11 cellular contexts compared by ENCODE assay signal in genomic region chr9:96241391-96241809, GRCh38.
DNase-seq lines count a peak whose midpoint lies in the region; ATAC-seq and TF ChIP-seq lines count a peak whose summit lies in the region.
"Had no signal": no experiment of that assay in that cellular context is flagged by ENCODE, and none has a peak within 500 bp of the region (broad histone marks: within the 10 kb centered on the region; RNA-seq: fewer than 3 reads in every experiment).

No MANE protein-coding gene starts in this region.

- TF ChIP-seq POLR2A in upper lobe of left lung (IDR thresholded peaks at IDR 0.05), result no peak

- no peak overlapping the region for H3K27ac ChIP-seq in upper lobe of left lung
- H3K27ac ChIP-seq: 22Rv1 had no signal

- H3K27ac Mint-ChIP-seq in activated naive CD4-positive, alpha-beta T cell treated with anti-CD3 and anti-CD28 coated beads, Interleukin-2, amount 10 ng/mL, durations not matched to agents 7 days and 5 days, result peak overlapping the region; percentile 73

- H3K4me3 ChIP-seq in upper lobe of left lung, result no peak overlapping the region

- H3K27me3 Mint-ChIP-seq in activated naive CD4-positive, alpha-beta T cell treated with anti-CD3 and anti-CD28 coated beads, Interleukin-2, amount 10 ng/mL, durations not matched to agents 7 days and 5 days, result peaks cover 76% of the 10 kb centered on the region

- TF ChIP-seq CTCF in upper lobe of left lung (IDR thresholded peaks at IDR 0.05), result no peak

- DNase-seq in DMS53 (lab: John Stamatoyannopoulos, UW) (peak; percentile 30), DMS53 treated with DMSO at 0.1 percent for 48 hours (lab: John Stamatoyannopoulos, UW; ENCODE audit: unreplicated experiment) (no peak), M059J (ENCODE audit: low read depth) (peak; percentile 95), mucosa of gallbladder (ENCODE audit: low spot score) (no peak), ureter (ENCODE audit: low spot score) (no peak), upper lobe of left lung (no peak)
- peak; percentile 52 for DNase-seq in activated naive CD4-positive, alpha-beta T cell treated with anti-CD3 and anti-CD28 coated beads, Interleukin-2, amount 10 ng/mL, durations not matched to agents 7 days and 5 days
- DNase-seq in stimulated activated CD4-positive, alpha-beta T cell treated with anti-CD3 and anti-CD28 coated beads, TNF-alpha, amount 100 ng/mL, for 24 hours (ENCODE audit: low read depth in 3 of 3), result peak in 2 of 3 experiments; percentile 24 to 64
- DNase-seq: activated effector memory CD4-positive, alpha-beta T cell treated with Interleukin-2 at 50 U/mL for 16 hours; Karpas-422 had no signal

- peaks cover 16% of the 10 kb centered on the region for H3K4me1 Mint-ChIP-seq in activated naive CD4-positive, alpha-beta T cell treated with anti-CD3 and anti-CD28 coated beads, Interleukin-2, amount 10 ng/mL, durations not matched to agents 7 days and 5 days

- H3K4me1 ChIP-seq in upper lobe of left lung, result no peaks in the 10 kb centered on the region

- H3K9me3 ChIP-seq in upper lobe of left lung, result no peaks in the 10 kb centered on the region

- H3K9me3 Mint-ChIP-seq in activated naive CD4-positive, alpha-beta T cell treated with anti-CD3 and anti-CD28 coated beads, Interleukin-2, amount 10 ng/mL, durations not matched to agents 7 days and 5 days, result no peaks in the 10 kb centered on the region

- no peaks in the 10 kb centered on the region for H3K36me3 Mint-ChIP-seq in activated naive CD4-positive, alpha-beta T cell treated with anti-CD3 and anti-CD28 coated beads, Interleukin-2, amount 10 ng/mL, durations not matched to agents 7 days and 5 days

- no peaks in the 10 kb centered on the region for H3K36me3 ChIP-seq in upper lobe of left lung

- TF ChIP-seq EP300 in upper lobe of left lung (IDR thresholded peaks at IDR 0.05), result no peak

- CTCF ChIA-PET in activated naive CD4-positive, alpha-beta T cell treated with anti-CD3 and anti-CD28 coated beads, Interleukin-2, amount 10 ng/mL, durations not matched to agents 7 days and 5 days (lab: Charles Lee), result no interaction called here

- WGBS in upper lobe of left lung, 2 donors, result 76 to 87% methylated on average over 3 of the region's 3 CpGs

- H3K4me3 Mint-ChIP-seq in activated naive CD4-positive, alpha-beta T cell treated with anti-CD3 and anti-CD28 coated beads, Interleukin-2, amount 10 ng/mL, durations not matched to agents 7 days and 5 days, result no peak overlapping the region

- H3K27me3 ChIP-seq in upper lobe of left lung, result no peaks in the 10 kb centered on the region

- ATAC-seq in upper lobe of left lung (ENCODE audit: low FRiP score in 2 of 2), result no peak

Comparison
In these comparisons a context has a peak if more than half of its experiments do, and no peak if none do; other contexts are left out.
1. DNase-seq: peak in DMS53 (single experiment), M059J (single experiment), activated naive CD4-positive, alpha-beta T cell treated with anti-CD3 and anti-CD28 coated beads, Interleukin-2, amount 10 ng/mL, durations not matched to agents 7 days and 5 days (single experiment) and stimulated activated CD4-positive, alpha-beta T cell treated with anti-CD3 and anti-CD28 coated beads, TNF-alpha, amount 100 ng/mL, for 24 hours (2 of 3); none in DMS53 treated with DMSO at 0.1 percent for 48 hours (single experiment), mucosa of gallbladder (single experiment), ureter (single experiment) and upper lobe of left lung (0 of 2).